Comparison of ENCODE assay signal across 8 cellular contexts in genomic region chr14:49999826-50000214, GRCh38.
DNase-seq lines count a peak whose midpoint lies in the region; ATAC-seq and TF ChIP-seq lines count a peak whose summit lies in the region.

No MANE protein-coding gene starts in this region.

- H3K27ac ChIP-seq in AG04450 (ENCODE audit: low read depth, low read length) = peak overlapping the region; percentile 88

- H3K27me3 ChIP-seq in AG04450 (ENCODE audit: control insufficient read depth, insufficient read depth, low read length) = no peaks in the 10 kb centered on the region

- no peak for ATAC-seq in central memory CD8-positive, alpha-beta T cell (replicated peaks; ENCODE audit: extremely low read depth, poor library complexity, severe bottlenecking)

- no peaks in the 10 kb centered on the region for H3K9me3 ChIP-seq in AG04450 (ENCODE audit: control insufficient read depth, insufficient read depth, low read length)

- peaks cover 25% of the 10 kb centered on the region for H3K36me3 Mint-ChIP-seq in central memory CD8-positive, alpha-beta T cell (ENCODE audit: insufficient read depth)
- H3K36me3 Mint-ChIP-seq in nephron progenitor cell (ENCODE audit: low read depth) = no peaks in the 10 kb centered on the region

- TF ChIP-seq CTCF in AG04450 (IDR thresholded peaks at IDR 0.05; ENCODE audit: low read depth, low read length) = no peak
- no peak for TF ChIP-seq CTCF in nephron progenitor cell (IDR thresholded peaks at IDR 0.05)

- CTCF ChIA-PET in AG04450 (lab: Charles Lee) = interaction anchor here (0.6 to 1.3 kb wide), 4 partner anchors 10 to 138 kb away, joined by 3 to 6 read pairs (median 4); no protein-coding TSS in a partner anchor

- H3K27me3 Mint-ChIP-seq in central memory CD8-positive, alpha-beta T cell = no peaks in the 10 kb centered on the region
- peaks cover 32% of the 10 kb centered on the region for H3K27me3 Mint-ChIP-seq in nephron progenitor cell (ENCODE audit: low read depth, poor library complexity)

- no peaks in the 10 kb centered on the region for H3K9me3 Mint-ChIP-seq in central memory CD8-positive, alpha-beta T cell
- H3K9me3 Mint-ChIP-seq in nephron progenitor cell = no peaks in the 10 kb centered on the region

- H3K4me3 ChIP-seq in AG04450 (ENCODE audit: low read depth, low read length) = no peak overlapping the region
- no peak overlapping the region for H3K4me3 ChIP-seq in Jurkat, Clone E6-1 (ENCODE audit: low read length)

- POLR2A ChIA-PET in AG04450 (lab: Yijun Ruan, JAX) = interaction anchor here (0.5 to 1.6 kb wide), 6 partner anchors 9 to 332 kb away, joined by 3 to 5 read pairs (median 3); no protein-coding TSS in a partner anchor

- DNase-seq in AG04450 (ENCODE audit: low read depth, low spot score) (no peak), nephron progenitor cell (no peak), activated gamma-delta T cell treated with Interleukin-2 at 50 U/mL for 16 hours (no peak), DMS79 (lab: John Stamatoyannopoulos, UW) (no peak), iPS-NIHi7 (ENCODE audit: extremely low spot score) (no peak)
- peak; percentile 14 for DNase-seq in Jurkat, Clone E6-1 (ENCODE audit: low read depth, low spot score)
- no peak for DNase-seq in central memory CD8-positive, alpha-beta T cell (ENCODE audit: low spot score in 2 of 2)
- no peak for DNase-seq in NK-92 treated with Interleukin-12 subunit alpha and Interleukin-12 subunit beta, amount 100 ng/mL, for 24 hours (lab: John Stamatoyannopoulos, UW)

- peak overlapping the region; percentile 80 for H3K4me3 Mint-ChIP-seq in central memory CD8-positive, alpha-beta T cell
- peak overlapping the region; percentile 56 for H3K4me3 Mint-ChIP-seq in nephron progenitor cell

- H3K4me1 Mint-ChIP-seq in central memory CD8-positive, alpha-beta T cell = peaks cover 57% of the 10 kb centered on the region
- H3K4me1 Mint-ChIP-seq in nephron progenitor cell = peaks cover 41% of the 10 kb centered on the region

- H3K27ac Mint-ChIP-seq in central memory CD8-positive, alpha-beta T cell (ENCODE audit: low read depth) = peak overlapping the region; percentile 96
- H3K27ac Mint-ChIP-seq in nephron progenitor cell = no peak overlapping the region
